8 cellular contexts compared by ENCODE assay signal in the genomic region with DNA sequence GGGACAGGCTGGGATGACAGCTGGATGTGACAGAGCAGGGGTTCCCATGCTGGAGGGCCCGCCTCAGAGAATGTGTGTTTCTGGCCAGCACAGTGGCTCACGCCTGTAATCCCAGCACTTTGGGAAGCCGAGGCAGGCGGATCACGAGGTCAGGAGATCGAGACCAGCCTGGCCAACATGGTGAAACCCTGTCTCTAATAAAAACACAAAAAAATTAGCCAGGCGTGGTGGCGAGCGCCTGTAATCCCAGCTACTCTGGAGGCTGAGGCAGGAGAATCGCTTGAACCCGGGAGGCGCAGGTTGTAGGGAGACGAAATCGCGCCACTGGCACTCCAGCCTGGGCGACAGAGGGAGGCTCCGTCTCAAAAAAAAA.
DNase-seq lines count a peak whose midpoint lies in the region; ATAC-seq and TF ChIP-seq lines count a peak whose summit lies in the region.
"Not testable (repeated sequence)": the region's sequence is repeated elsewhere in the genome, so short reads cannot be mapped to it uniquely, and the experiment has no call there.

No MANE protein-coding gene starts in this region.

- H3K27ac Mint-ChIP-seq in CD8-positive, alpha-beta T cell = peak overlapping the region; percentile 32

- H3K4me1 ChIP-seq in CD8-positive, alpha-beta T cell (ENCODE audit: insufficient read depth, low read length) = peaks cover 14% of the 10 kb centered on the region
- H3K4me1 ChIP-seq in Karpas-422 (ENCODE audit: low read length) (peaks cover 20% of the 10 kb centered on the region), neutrophil (ENCODE audit: control insufficient read depth in 1 of 2, insufficient read depth in 1 of 2, low read depth in 1 of 2, low read length in 1 of 2) (peaks cover 33 to 35% of the 10 kb centered on the region in 2 experiments)
- not testable (repeated sequence) for H3K4me1 ChIP-seq in ascending aorta, testis

- TF ChIP-seq POLR2A in testis (IDR thresholded peaks at IDR 0.05) = not testable (repeated sequence)

- not testable (repeated sequence) for TF ChIP-seq CTCF in CD8-positive, alpha-beta T cell (IDR thresholded peaks at IDR 0.05); WI38 (IDR thresholded peaks at IDR 0.05; ENCODE audit: low read depth, low read length); ascending aorta (IDR thresholded peaks at IDR 0.05); epithelial cell of proximal tubule (conservative IDR thresholded peaks at IDR 0.05; ENCODE audit: low read depth, low read length); neutrophil (IDR thresholded peaks at IDR 0.05); testis (IDR thresholded peaks at IDR 0.05)

- not testable (repeated sequence) for H3K27me3 Mint-ChIP-seq in CD8-positive, alpha-beta T cell (ENCODE audit: low read depth)

- peaks cover 62% of the 10 kb centered on the region for H3K79me2 ChIP-seq in Karpas-422 (ENCODE audit: low read length)

- not testable (repeated sequence) for ATAC-seq in CD8-positive, alpha-beta T cell
- ATAC-seq in left lobe of liver = peak; percentile 1

- CTCF ChIA-PET in CD8-positive, alpha-beta T cell (lab: Charles Lee) = interaction anchor here (0.6 kb wide), 1 partner anchor 357 kb away, joined by 5 read pairs; no protein-coding TSS in a partner anchor

- H3K4me1 Mint-ChIP-seq in CD8-positive, alpha-beta T cell (ENCODE audit: low read depth) = peaks cover 25% of the 10 kb centered on the region

- H3K4me3 ChIP-seq in CD8-positive, alpha-beta T cell (ENCODE audit: low read depth, low read length) = not testable (repeated sequence)
- peak overlapping the region; percentile 55 for H3K4me3 ChIP-seq in Karpas-422 (ENCODE audit: low read length)
- peak overlapping the region; percentile 28 for H3K4me3 ChIP-seq in WI38 (ENCODE audit: low read depth, low read length)
- H3K4me3 ChIP-seq in ascending aorta = peak overlapping the region; percentile 85 to 100
- H3K4me3 ChIP-seq in epithelial cell of proximal tubule (ENCODE audit: low read depth, low read length) = peak overlapping the region; percentile 51
- H3K4me3 ChIP-seq in neutrophil (ENCODE audit: low read depth in 1 of 2, low read length in 1 of 2) = peak overlapping the region; percentile 69 to 93
- peak overlapping the region; percentile 93 to 94 for H3K4me3 ChIP-seq in testis

- H3K27ac ChIP-seq in CD8-positive, alpha-beta T cell (ENCODE audit: low read depth, low read length) = not testable (repeated sequence)
- peak overlapping the region; percentile 65 for H3K27ac ChIP-seq in Karpas-422 (ENCODE audit: low read length)
- peak overlapping the region in 1 of 2 donors; percentile 94 for H3K27ac ChIP-seq in ascending aorta
- H3K27ac ChIP-seq in neutrophil = peak overlapping the region; percentile 90
- peak overlapping the region in 1 of 2 donors; percentile 95 for H3K27ac ChIP-seq in testis

- peak overlapping the region; percentile 96 for H3K4me3 Mint-ChIP-seq in CD8-positive, alpha-beta T cell

- intact Hi-C loops in CD8-positive, alpha-beta T cell (cut with DNase I, micrococcal nuclease) = loop anchor here (1.0 to 5.0 kb wide), 5 partner anchors 20 to 1126 kb away; a partner anchor contains a TSS
- intact Hi-C loops in ascending aorta (cut with DNase I); testis (cut with DNase I; ENCODE audit: low total_unique reads): not testable (repeated sequence)

- H3K4me2 ChIP-seq in Karpas-422 (ENCODE audit: low read depth, low read length, poor library complexity, severe bottlenecking) = peak overlapping the region; percentile 69

- not testable (repeated sequence) for H3K9me3 Mint-ChIP-seq in CD8-positive, alpha-beta T cell

- POLR2A ChIA-PET in CD8-positive, alpha-beta T cell (lab: Charles Lee) = interaction anchor here (0.6 to 0.7 kb wide), 2 partner anchors 35 to 839 kb away, joined by 3 read pairs; no protein-coding TSS in a partner anchor

- not testable (repeated sequence) for H3K9me3 ChIP-seq in CD8-positive, alpha-beta T cell (ENCODE audit: low read length); Karpas-422 (ENCODE audit: low read length); ascending aorta; neutrophil; testis

- peak overlapping the region; percentile 69 for H3K9ac ChIP-seq in Karpas-422 (ENCODE audit: low read length)

- not testable (repeated sequence) for H3K36me3 Mint-ChIP-seq in CD8-positive, alpha-beta T cell

- 0 out of 2 replicates have a peak overlapping the region, but pooled peaks have one; percentile 50 for H2AFZ ChIP-seq in Karpas-422 (ENCODE audit: low read length)

- 20 to 33% methylated on average over 16 to 17 of the region's 17 CpGs for WGBS in testis, 2 donors

- H3K36me3 ChIP-seq in CD8-positive, alpha-beta T cell (ENCODE audit: insufficient read depth, low read length); Karpas-422 (ENCODE audit: insufficient read depth, low read length); ascending aorta; neutrophil; testis (ENCODE audit: low read depth, missing control alignments): not testable (repeated sequence)

- peaks cover 16% of the 10 kb centered on the region; the same call in 1 of the 2 replicates for H4K20me1 ChIP-seq in Karpas-422 (ENCODE audit: insufficient read depth, low read depth, low read length)

- peak in 1 of 7 experiments; percentile 32 for DNase-seq in CD8-positive, alpha-beta T cell
- not testable (repeated sequence) for DNase-seq in Karpas-422; ascending aorta (ENCODE audit: low spot score in 2 of 2); epithelial cell of proximal tubule (ENCODE audit: low read depth); testis
- DNase-seq in left lobe of liver (ENCODE audit: low spot score) = peak; percentile 42

- H3K27me3 ChIP-seq in CD8-positive, alpha-beta T cell (ENCODE audit: insufficient read depth, low read length); Karpas-422 (ENCODE audit: low read length); ascending aorta; neutrophil; testis: not testable (repeated sequence)

- not testable (repeated sequence) for H3K9me2 ChIP-seq in Karpas-422 (replicated peaks; ENCODE audit: insufficient read depth, low read length)
